Comparison of ENCODE assay signal across 21 cellular contexts in the genomic region with DNA sequence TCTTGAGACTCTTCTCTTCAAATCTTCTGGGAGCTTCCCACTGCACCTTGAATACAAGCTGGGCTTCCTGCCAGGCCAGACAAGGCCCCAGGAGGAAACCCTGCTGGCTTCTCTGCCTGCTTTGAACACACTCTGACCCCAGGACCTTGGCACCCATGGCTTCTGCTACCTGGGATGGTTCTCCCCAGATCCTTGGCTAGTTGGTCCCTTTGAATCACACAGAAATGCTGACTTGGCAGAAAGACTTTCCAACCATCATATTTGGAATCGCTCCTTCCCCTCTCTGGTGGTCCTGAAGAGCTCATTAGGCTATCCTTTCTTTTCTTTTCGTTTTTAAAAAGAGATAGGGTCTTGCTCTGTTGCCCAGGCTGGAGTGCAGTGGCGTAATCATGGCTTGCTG.
"Had no signal": no experiment of that assay in that cellular context is flagged by ENCODE, and none has a peak within 500 bp of the region (broad histone marks: within the 10 kb centered on the region; RNA-seq: fewer than 3 reads in every experiment).

No MANE protein-coding gene starts in this region.

- H3K9me3 ChIP-seq: colonic mucosa, heart right ventricle, ovary, right atrium auricular region, tibial artery, upper lobe of right lung, vagina had no signal

- DNase-seq: colonic mucosa; effector CD4-positive, alpha-beta T cell; endodermal cell; erythroblast; foreskin keratinocyte; heart right ventricle; hypothalamus; kidney glomerular epithelial cell; naive thymus-derived CD8-positive, alpha-beta T cell; nucleus accumbens; ovary; small intestine; stimulated activated CD4-positive, alpha-beta T cell treated with anti-CD3 and anti-CD28 coated beads, Interleukin-12 subunit alpha, Interleukin-12 subunit beta, amount 100 ng/mL, for 4 hours; tibial artery; upper lobe of right lung had no signal

- H3K27me3 Mint-ChIP-seq: naive thymus-derived CD8-positive, alpha-beta T cell; stimulated activated naive CD8-positive, alpha-beta T cell treated with anti-CD3 and anti-CD28 coated beads, Interleukin-15, Interleukin-2, amounts not matched to agents 100 ng/mL and 50 ng/mL, for 24 hours had no signal

- H3K9me3 Mint-ChIP-seq: endodermal cell; naive thymus-derived CD8-positive, alpha-beta T cell; neural crest cell; stimulated activated naive CD8-positive, alpha-beta T cell treated with anti-CD3 and anti-CD28 coated beads, Interleukin-15, Interleukin-2, amounts not matched to agents 100 ng/mL and 50 ng/mL, for 24 hours had no signal

- H3K27me3 ChIP-seq: colonic mucosa, foreskin keratinocyte, heart right ventricle, ovary, right atrium auricular region, tibial artery, upper lobe of right lung, vagina had no signal

- ATAC-seq: foreskin keratinocyte; heart right ventricle; naive thymus-derived CD8-positive, alpha-beta T cell; upper lobe of right lung had no signal

- H3K4me3 Mint-ChIP-seq: endodermal cell; naive thymus-derived CD8-positive, alpha-beta T cell; neural crest cell; stimulated activated naive CD8-positive, alpha-beta T cell treated with anti-CD3 and anti-CD28 coated beads, Interleukin-15, Interleukin-2, amounts not matched to agents 100 ng/mL and 50 ng/mL, for 24 hours had no signal

- H3K36me3 ChIP-seq: colonic mucosa, heart right ventricle, ovary, right atrium auricular region, tibial artery, upper lobe of right lung, vagina had no signal

- H3K27ac ChIP-seq: colonic mucosa, foreskin keratinocyte, heart right ventricle, ovary, right atrium auricular region, tibial artery, upper lobe of right lung, vagina had no signal

- H3K27ac Mint-ChIP-seq: endodermal cell; stimulated activated naive CD8-positive, alpha-beta T cell treated with anti-CD3 and anti-CD28 coated beads, Interleukin-15, Interleukin-2, amounts not matched to agents 100 ng/mL and 50 ng/mL, for 24 hours had no signal

- H3K4me3 ChIP-seq: colonic mucosa, heart right ventricle, ovary, right atrium auricular region, tibial artery, upper lobe of right lung, vagina had no signal

- H3K4me1 ChIP-seq: colonic mucosa, foreskin keratinocyte, heart right ventricle, right atrium auricular region, tibial artery, upper lobe of right lung, vagina had no signal

- FAIRE-seq: endothelial cell of umbilical vein, islet of Langerhans, small intestine had no signal
